Comparison of ENCODE assay signal across 13 cellular contexts in genomic region chr14:93549578-93549977, GRCh38.
A peak's percentile ranks its signal among the peaks of the same experiment; 100 is the strongest.
DNase-seq lines count a peak whose midpoint lies in the region; ATAC-seq, FAIRE-seq and TF ChIP-seq lines count a peak whose summit lies in the region.
"Had no signal": no experiment of that assay in that cellular context is flagged by ENCODE, and none has a peak within 500 bp of the region (broad histone marks: within the 10 kb centered on the region; RNA-seq: fewer than 3 reads in every experiment).

No MANE protein-coding gene starts in this region.

- H3K4me3 ChIP-seq in LNCaP clone FGC (ENCODE audit: low read depth, low read length) (no peak overlapping the region), OCI-LY7 (ENCODE audit: low read depth, low read length, poor library complexity, severe bottlenecking) (no peak overlapping the region), upper lobe of right lung (no peak overlapping the region)

- ATAC-seq in activated T-cell treated with anti-CD3 and anti-CD28 coated beads, Interleukin-2, amount 50 U/mL, for 72 hours (replicated peaks in 1 of 2), result no peak
- ATAC-seq in GM18502 (IDR thresholded peaks at IDR 0.05; ENCODE audit: poor library complexity, unreplicated experiment), result no peak
- no peak for ATAC-seq in upper lobe of right lung

- H3K27ac ChIP-seq in OCI-LY7 (ENCODE audit: low read depth, low read length, poor library complexity, severe bottlenecking) (no peak overlapping the region), upper lobe of right lung (no peak overlapping the region)

- H3K9me3 Mint-ChIP-seq in activated T-cell treated with anti-CD3 and anti-CD28 coated beads, Interleukin-2, amount 50 U/mL, for 72 hours, result no peaks in the 10 kb centered on the region
- H3K9me3 Mint-ChIP-seq: H9 had no signal

- BruUV-seq in OCI-LY7 (replicated peaks; lab: Mats Ljungman, UMichigan), result no TSS peak

- H3K4me3 Mint-ChIP-seq in activated T-cell treated with anti-CD3 and anti-CD28 coated beads, Interleukin-2, amount 50 U/mL, for 72 hours, result no peak overlapping the region
- H3K4me3 Mint-ChIP-seq: H9 had no signal

- no peak overlapping the region for H2AFZ ChIP-seq in OCI-LY7 (ENCODE audit: low read length)

- H3K4me1 ChIP-seq in OCI-LY7 (ENCODE audit: insufficient read depth, low read length, poor library complexity, severe bottlenecking) (peaks cover 3% of the 10 kb centered on the region), upper lobe of right lung (no peaks in the 10 kb centered on the region)

- H3K4me2 ChIP-seq in OCI-LY7 (ENCODE audit: low read length), result no peak overlapping the region

- H3K9me3 ChIP-seq in OCI-LY7 (ENCODE audit: low read length) (no peaks in the 10 kb centered on the region), upper lobe of right lung (no peaks in the 10 kb centered on the region)

- POLR2A ChIA-PET in OCI-LY7 (lab: Charles Lee), result interaction anchor here (1.6 kb wide), 1 partner anchor 11 kb away, joined by 3 read pairs; no protein-coding TSS in a partner anchor

- CTCF ChIA-PET in OCI-LY7 (lab: Charles Lee; ENCODE audit: unreplicated experiment), result no interaction called here

- FAIRE-seq in GM18507 (lab: Jason Lieb, UNC) (peak; percentile 21), islet of Langerhans (lab: Jason Lieb, UNC) (peak; percentile 27)
- FAIRE-seq: RCC 7860 had no signal

- H3K9me2 ChIP-seq in OCI-LY7 (ENCODE audit: insufficient read depth, low read length), result no peaks in the 10 kb centered on the region

- intact Hi-C loops in OCI-LY7 (cut with micrococcal nuclease; ENCODE audit: unreplicated experiment) (no loop called here), upper lobe of right lung (cut with DNase I) (no loop called here)

- no peaks in the 10 kb centered on the region for H3K4me1 Mint-ChIP-seq in activated T-cell treated with anti-CD3 and anti-CD28 coated beads, Interleukin-2, amount 50 U/mL, for 72 hours (ENCODE audit: low read depth)
- H3K4me1 Mint-ChIP-seq: H9 had no signal

- no peak overlapping the region for H3K27ac Mint-ChIP-seq in activated T-cell treated with anti-CD3 and anti-CD28 coated beads, Interleukin-2, amount 50 U/mL, for 72 hours
- H3K27ac Mint-ChIP-seq: H9 had no signal

- no peaks in the 10 kb centered on the region for H3K36me3 Mint-ChIP-seq in activated T-cell treated with anti-CD3 and anti-CD28 coated beads, Interleukin-2, amount 50 U/mL, for 72 hours (ENCODE audit: insufficient read depth in 2 of 2)

- no peaks in the 10 kb centered on the region for H3K79me2 ChIP-seq in OCI-LY7 (ENCODE audit: insufficient read depth, low read depth, low read length)

- TF ChIP-seq CTCF in LNCaP clone FGC (IDR thresholded peaks at IDR 0.05; ENCODE audit: control insufficient read depth, extremely low read depth, insufficient read depth), result no peak
- no peak for TF ChIP-seq CTCF in OCI-LY7 (conservative IDR thresholded peaks at IDR 0.05; ENCODE audit: low read length)
- no peak for TF ChIP-seq CTCF in upper lobe of right lung (IDR thresholded peaks at IDR 0.05)

- no peaks in the 10 kb centered on the region for H4K20me1 ChIP-seq in OCI-LY7 (ENCODE audit: insufficient read depth, low read length)

- peaks cover 5% of the 10 kb centered on the region for H3K27me3 Mint-ChIP-seq in activated T-cell treated with anti-CD3 and anti-CD28 coated beads, Interleukin-2, amount 50 U/mL, for 72 hours (ENCODE audit: low read depth)

- DNase-seq in GM18507 (ENCODE audit: extremely low spot score, insufficient read length, low read depth) (no peak), LNCaP clone FGC (ENCODE audit: low read depth) (peak; percentile 10), OCI-LY7 (ENCODE audit: low spot score) (peak; percentile 15), upper lobe of right lung (no peak)
- DNase-seq in activated T-cell treated with anti-CD3 and anti-CD28 coated beads, Interleukin-2, amount 50 U/mL, for 72 hours, result no peak
- DNase-seq: H9, NCI-H1105, NCI-H187 treated with DMSO at 0.1 percent for 48 hours, NCI-H226, SHP77 treated with DMSO at 0.1 percent for 48 hours had no signal

- no peaks in the 10 kb centered on the region for H3K36me3 ChIP-seq in OCI-LY7 (ENCODE audit: insufficient read depth, low read length)
- H3K36me3 ChIP-seq in upper lobe of right lung, result no peaks in the 10 kb centered on the region

- H3K27me3 ChIP-seq in upper lobe of right lung, result peaks cover 5% of the 10 kb centered on the region

Comparison
In these comparisons a context has a peak if more than half of its experiments do, and no peak if none do; other contexts are left out.
1. DNase-seq: peak in LNCaP clone FGC (single experiment) and OCI-LY7 (single experiment); none in GM18507 (single experiment), activated T-cell treated with anti-CD3 and anti-CD28 coated beads, Interleukin-2, amount 50 U/mL, for 72 hours (0 of 2) and upper lobe of right lung (single experiment).